ENCODE assay signal across 8 cellular contexts in the genomic region with DNA sequence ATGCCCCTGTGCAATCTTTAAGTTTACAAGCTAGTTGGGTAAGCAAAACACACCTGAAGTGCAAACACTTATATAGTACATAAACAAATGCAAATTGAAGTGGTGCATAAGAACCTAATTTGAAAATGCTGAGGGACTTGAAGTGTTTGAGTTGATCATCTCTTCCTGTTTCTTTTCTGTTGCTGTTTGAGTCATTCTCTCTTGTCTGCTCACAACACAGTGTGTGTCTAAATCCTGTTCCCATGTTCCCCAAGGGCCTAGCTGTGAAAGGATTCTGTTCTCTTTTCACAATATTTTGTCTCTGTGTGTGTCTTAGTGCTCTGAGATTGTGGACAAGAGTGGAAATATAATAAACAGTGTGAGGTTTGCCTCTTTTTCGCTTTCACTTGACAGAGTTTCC. TPM values are rescaled to one million over a fixed set of nuclear protein-coding genes. Genes with fewer than 3 reads are reported as not detected.
DNase-seq lines count a peak whose midpoint lies in the region; ATAC-seq, FAIRE-seq and TF ChIP-seq lines count a peak whose summit lies in the region.

No MANE protein-coding gene starts in this region.

- no peak for TF ChIP-seq POLR2A in erythroblast (IDR thresholded peaks at IDR 0.05; ENCODE audit: low read length)

- no peak overlapping the region for H3K9ac ChIP-seq in keratinocyte (ENCODE audit: control insufficient read depth, extremely low read depth, insufficient read depth, low read length)

- no peaks in the 10 kb centered on the region for H3K9me1 ChIP-seq in keratinocyte (ENCODE audit: control insufficient read depth, extremely low read depth, insufficient read depth, low read length)

- DNase-seq in keratinocyte (ENCODE audit: low read depth, low spot score) (no peak), NCI-H82 treated with DMSO at 0.1 percent for 48 hours (lab: John Stamatoyannopoulos, UW; ENCODE audit: unreplicated experiment) (no peak), erythroblast (lab: John Stamatoyannopoulos, UW) (no peak), GDM1 (lab: John Stamatoyannopoulos, UW) (no peak), LoVo (ENCODE audit: low spot score) (no peak)

- no peaks in the 10 kb centered on the region for H3K36me3 ChIP-seq in keratinocyte (ENCODE audit: control insufficient read depth in 2 of 2, extremely low read depth in 1 of 2, insufficient read depth in 2 of 2, low read length in 2 of 2)

- no peak for TF ChIP-seq CTCF in keratinocyte (optimal IDR thresholded peaks at IDR 0.05 in 1 of 3, IDR thresholded peaks at IDR 0.05 in 1 of 3, conservative IDR thresholded peaks at IDR 0.05 in 1 of 3; ENCODE audit: extremely low read depth in 1 of 3, insufficient read depth in 2 of 3, low read length in 3 of 3)

- H3K27me3 ChIP-seq in keratinocyte (ENCODE audit: control insufficient read depth, extremely low read depth, insufficient read depth, low read length), result no peaks in the 10 kb centered on the region

- dilution Hi-C loops in keratinocyte (cut with MboI; ENCODE audit: extremely low pct_ligation_motif_present, low sequenced_read_pairs), result no loop called here

- no peak overlapping the region for H3K4me3 ChIP-seq in keratinocyte (ENCODE audit: control insufficient read depth in 2 of 3, extremely low read depth in 1 of 3, insufficient read depth in 2 of 3, low read depth in 1 of 3, low read length in 3 of 3)

- no peak overlapping the region for H3K27ac ChIP-seq in keratinocyte (ENCODE audit: control insufficient read depth, insufficient read depth, low read length)

- H3K4me2 ChIP-seq in keratinocyte (ENCODE audit: control insufficient read depth, extremely low read depth, insufficient read depth, low read depth, low read length), result no peak overlapping the region

- H3K79me2 ChIP-seq in keratinocyte (ENCODE audit: control insufficient read depth, insufficient read depth, low read length), result no peaks in the 10 kb centered on the region

- ATAC-seq in GM18498 (IDR thresholded peaks at IDR 0.05; ENCODE audit: unreplicated experiment) (peak; percentile 54), GM21423 (IDR thresholded peaks at IDR 0.05; ENCODE audit: unreplicated experiment) (peak; percentile 61), HG03460 (IDR thresholded peaks at IDR 0.05; ENCODE audit: unreplicated experiment) (peak; percentile 57)

- H4K20me1 ChIP-seq in keratinocyte (ENCODE audit: control insufficient read depth, extremely low read depth, insufficient read depth, low read length), result no peaks in the 10 kb centered on the region

- no peak for FAIRE-seq in keratinocyte (lab: Jason Lieb, UNC)

- H2AFZ ChIP-seq in keratinocyte (ENCODE audit: control insufficient read depth, low read length), result peak overlapping the region; percentile 45

- H3K4me1 ChIP-seq in keratinocyte (ENCODE audit: control insufficient read depth, extremely low read depth, insufficient read depth, low read length), result no peaks in the 10 kb centered on the region

- H3K9me3 ChIP-seq in keratinocyte (ENCODE audit: control insufficient read depth, low read depth, low read length), result no peaks in the 10 kb centered on the region

RNA-seq across cellular contexts. Expression of a gene that starts 6.1 kb away (rescaled TPM):
- 0.08 to 0.14 TPM (median 0.13 TPM) in 3 replicates for polyA plus RNA-seq in keratinocyte
- not detected for polyA plus RNA-seq in keratinocyte (2011; ENCODE audit: low read depth)
- 0.06 and 0.21 TPM in 2 replicates for polyA plus RNA-seq in keratinocyte (2011; cell fraction: cytosol; rRNA removed)
- polyA plus RNA-seq in keratinocyte (2011; cell fraction: nucleus; rRNA removed), result 0.03 and 0.14 TPM in 2 replicates
- 0.07 and 0.18 TPM in 2 replicates for polyA plus RNA-seq in keratinocyte (2012; ENCODE audit: low replicate concordance)
- 0.10 TPM in 1 of 3 replicates, not detected in the others for polyA minus RNA-seq in keratinocyte
- polyA minus RNA-seq in keratinocyte (2011; cell fraction: cytosol; rRNA and poly(A)+ RNA removed), result not detected
- not detected in 2 replicates for polyA minus RNA-seq in keratinocyte (2011; cell fraction: nucleus; rRNA and poly(A)+ RNA removed)

RNA-seq across cellular contexts. Expression of a gene that starts 47.1 kb away (rescaled TPM):
- polyA plus RNA-seq in keratinocyte, result 81.8 to 124 TPM (median 120 TPM) in 3 replicates
- polyA plus RNA-seq in keratinocyte (2011; ENCODE audit: low read depth), result 15.2 TPM
- 92.8 and 126 TPM in 2 replicates for polyA plus RNA-seq in keratinocyte (2011; cell fraction: cytosol; rRNA removed)
- 110 and 127 TPM in 2 replicates for polyA plus RNA-seq in keratinocyte (2011; cell fraction: nucleus; rRNA removed)
- polyA plus RNA-seq in keratinocyte (2012; ENCODE audit: low replicate concordance), result 34.1 and 119 TPM in 2 replicates
- 42.4 to 73.9 TPM (median 48.8 TPM) in 3 replicates for polyA minus RNA-seq in keratinocyte
- polyA minus RNA-seq in keratinocyte (2011; cell fraction: cytosol; rRNA and poly(A)+ RNA removed), result 60.4 TPM
- 33.4 and 52.2 TPM in 2 replicates for polyA minus RNA-seq in keratinocyte (2011; cell fraction: nucleus; rRNA and poly(A)+ RNA removed)
